ENCODE assay signal across 18 cellular contexts in genomic region chr16:87918866-87919680, GRCh38. TPM values are rescaled to one million over a fixed set of nuclear protein-coding genes. Genes with fewer than 3 reads are reported as not detected.
DNase-seq lines count a peak whose midpoint lies in the region; TF ChIP-seq lines count a peak whose summit lies in the region.
"Had no signal": no experiment of that assay in that cellular context is flagged by ENCODE, and none has a peak within 500 bp of the region (broad histone marks: within the 10 kb centered on the region; RNA-seq: fewer than 3 reads in every experiment).

No MANE protein-coding gene starts in this region.

- no peaks in the 10 kb centered on the region for H3K9me3 Mint-ChIP-seq in HFFc6
- H3K9me3 Mint-ChIP-seq: nephron had no signal

- DNase-seq in HFFc6: no peak
- DNase-seq in esophagus squamous epithelium (lab: John Stamatoyannopoulos, UW): no peak
- DNase-seq in osteoblast (ENCODE audit: insufficient read length, low spot score, missing footprints): peak; percentile 73
- DNase-seq in NCI-H187 treated with DMSO at 0.1 percent for 48 hours (lab: John Stamatoyannopoulos, UW): no peak
- no peak for DNase-seq in NCI-H1092 treated with DMSO at 0.1 percent for 48 hours (lab: John Stamatoyannopoulos, UW)
- DNase-seq in brain microvascular endothelial cell: no peak
- DNase-seq in HAP-1 (ENCODE audit: low spot score in 2 of 2): no peak
- DNase-seq: ACHN; activated CD8-positive, alpha-beta memory T cell treated with anti-CD3 and anti-CD28 coated beads, Interleukin-2, amount 10 ng/mL, durations not matched to agents 7 days and 5 days; NCI-H1092; stimulated activated naive CD4-positive, alpha-beta T cell treated with Interleukin-2 at 50 U/mL for 16 hours had no signal

- H3K27ac Mint-ChIP-seq in HFFc6: peak overlapping the region; percentile 5; the same call in 1 of the 2 replicates
- H3K27ac Mint-ChIP-seq: activated CD8-positive, alpha-beta memory T cell treated with anti-CD3 and anti-CD28 coated beads, Interleukin-2, amount 10 ng/mL, durations not matched to agents 7 days and 5 days; activated naive CD8-positive, alpha-beta T cell; nephron had no signal

- H3K79me2 ChIP-seq in ACC112 (ENCODE audit: control insufficient read depth, insufficient read depth, low read length, unreplicated experiment): no peaks in the 10 kb centered on the region
- no peaks in the 10 kb centered on the region for H3K79me2 ChIP-seq in osteoblast (ENCODE audit: insufficient read depth, low read length)

- no peak for TF ChIP-seq POLR2A in esophagus squamous epithelium (IDR thresholded peaks at IDR 0.05)

- H3K27me3 Mint-ChIP-seq in HFFc6 (ENCODE audit: insufficient read depth): peaks cover 21% of the 10 kb centered on the region
- H3K27me3 Mint-ChIP-seq: activated naive CD8-positive, alpha-beta T cell had no signal

- peak overlapping the region; percentile 70 for H3K4me2 ChIP-seq in osteoblast (ENCODE audit: insufficient read depth, low read length)

- H3K36me3 Mint-ChIP-seq in HFFc6 (ENCODE audit: low read depth): no peaks in the 10 kb centered on the region
- H3K36me3 Mint-ChIP-seq: activated CD8-positive, alpha-beta memory T cell treated with anti-CD3 and anti-CD28 coated beads, Interleukin-2, amount 10 ng/mL, durations not matched to agents 7 days and 5 days; activated naive CD8-positive, alpha-beta T cell had no signal

- H3K9me3 ChIP-seq in esophagus squamous epithelium (no peaks in the 10 kb centered on the region), osteoblast (ENCODE audit: low read depth, low read length) (no peaks in the 10 kb centered on the region), HAP-1 (no peaks in the 10 kb centered on the region)
- H3K9me3 ChIP-seq: sigmoid colon had no signal

- H3K4me1 Mint-ChIP-seq in HFFc6 (ENCODE audit: low read depth): peaks cover 8% of the 10 kb centered on the region
- H3K4me1 Mint-ChIP-seq: activated CD8-positive, alpha-beta memory T cell treated with anti-CD3 and anti-CD28 coated beads, Interleukin-2, amount 10 ng/mL, durations not matched to agents 7 days and 5 days had no signal

- intact Hi-C loops in esophagus squamous epithelium (cut with DNase I): no loop called here

- H3K27ac ChIP-seq in ACC112 (ENCODE audit: low read depth, low read length) (peak overlapping the region; percentile 59; the same call in 1 of the 2 replicates), esophagus squamous epithelium (peak overlapping the region in 2 of 4 donors; percentile 29 to 32), osteoblast (ENCODE audit: low read depth, low read length) (no peak overlapping the region), brain microvascular endothelial cell (no peak overlapping the region)
- H3K27ac ChIP-seq: sigmoid colon, SK-N-MC had no signal

- in situ Hi-C loops in brain microvascular endothelial cell (cut with HindIII; ENCODE audit: low pct_ligation_motif_present, low sequenced_read_pairs): no loop called here
- in situ Hi-C loops in HAP-1 (cut with MboI; ENCODE audit: low sequenced_read_pairs): no loop called here

- no peaks in the 10 kb centered on the region for H3K36me3 ChIP-seq in ACC112 (ENCODE audit: insufficient read depth, low read length)
- no peaks in the 10 kb centered on the region for H3K36me3 ChIP-seq in esophagus squamous epithelium
- no peaks in the 10 kb centered on the region for H3K36me3 ChIP-seq in osteoblast (ENCODE audit: insufficient read depth, low read length)
- H3K36me3 ChIP-seq in brain microvascular endothelial cell (replicated peaks): no peaks in the 10 kb centered on the region
- H3K36me3 ChIP-seq in HAP-1 (replicated peaks): no peaks in the 10 kb centered on the region
- H3K36me3 ChIP-seq: sigmoid colon had no signal

- no peaks in the 10 kb centered on the region for H4K20me1 ChIP-seq in osteoblast (ENCODE audit: insufficient read depth, low read length)

- no peaks in the 10 kb centered on the region for H3K27me3 ChIP-seq in ACC112 (ENCODE audit: insufficient read depth, low read length)
- H3K27me3 ChIP-seq in esophagus squamous epithelium: peaks cover 0 to 17% (median 0%) of the 10 kb centered on the region in 4 donors
- H3K27me3 ChIP-seq in osteoblast (ENCODE audit: insufficient read depth, low read length): peaks cover 9% of the 10 kb centered on the region
- H3K27me3 ChIP-seq in brain microvascular endothelial cell (replicated peaks): peaks cover 5% of the 10 kb centered on the region
- no peaks in the 10 kb centered on the region for H3K27me3 ChIP-seq in HAP-1 (ENCODE audit: low read depth)

- H3K4me3 ChIP-seq in ACC112 (ENCODE audit: low read depth, low read length) (peak overlapping the region; percentile 70), esophagus squamous epithelium (peak overlapping the region in 3 of 4 donors; percentile 4 to 21 (median 7)), osteoblast (ENCODE audit: insufficient read depth, low read length) (peak overlapping the region; percentile 47), brain microvascular endothelial cell (ENCODE audit: low read depth, low read length) (no peak overlapping the region), HAP-1 (no peak overlapping the region)
- H3K4me3 ChIP-seq: sigmoid colon, SK-N-MC had no signal

- peak overlapping the region; percentile 87 for H2AFZ ChIP-seq in ACC112 (ENCODE audit: low read length, unreplicated experiment)
- peak overlapping the region; percentile 89 for H2AFZ ChIP-seq in osteoblast (ENCODE audit: low read length)

- peaks cover 14% of the 10 kb centered on the region for H3K4me1 ChIP-seq in ACC112 (ENCODE audit: control insufficient read depth, insufficient read depth, low read length, unreplicated experiment)
- H3K4me1 ChIP-seq in esophagus squamous epithelium: peaks cover 0 to 20% (median 2%) of the 10 kb centered on the region in 3 donors
- H3K4me1 ChIP-seq in osteoblast (ENCODE audit: insufficient read depth, low read length): peaks cover 5% of the 10 kb centered on the region
- no peaks in the 10 kb centered on the region for H3K4me1 ChIP-seq in HAP-1
- H3K4me1 ChIP-seq: sigmoid colon had no signal

- peak overlapping the region; percentile 72 for H3K4me3 Mint-ChIP-seq in HFFc6
- H3K4me3 Mint-ChIP-seq: activated CD8-positive, alpha-beta memory T cell treated with anti-CD3 and anti-CD28 coated beads, Interleukin-2, amount 10 ng/mL, durations not matched to agents 7 days and 5 days; activated naive CD8-positive, alpha-beta T cell; nephron had no signal

- WGBS in esophagus squamous epithelium, 2 donors: 42 to 47% methylated on average over 20 to 23 of the region's 37 CpGs

- TF ChIP-seq CTCF in HFFc6 (IDR thresholded peaks at IDR 0.05) (no peak), esophagus squamous epithelium (IDR thresholded peaks at IDR 0.05) (no peak), osteoblast (IDR thresholded peaks at IDR 0.05; ENCODE audit: extremely low read depth, low read depth, low read length) (no peak), brain microvascular endothelial cell (IDR thresholded peaks at IDR 0.05; ENCODE audit: low read depth, low read length, missing control alignments) (no peak)

RNA-seq across cellular contexts. Expression of gene CA5A, which starts 17.3 kb away (rescaled TPM):
- total RNA-seq in HFFc6 (2021; fragmentation: NEBNext Ultra II Directional; extraction: Animal tissue kit (Norgen Biotek cat#: 25700)): not detected
- total RNA-seq in esophagus squamous epithelium: not detected
- not detected in 2 replicates for total RNA-seq in osteoblast
- total RNA-seq: activated CD8-positive, alpha-beta memory T cell treated with anti-CD3 and anti-CD28 coated beads, Interleukin-2, amount 10 ng/mL, durations not matched to agents 7 days and 5 days; chondrocyte; HT1080; sigmoid colon had no signal

RNA-seq across cellular contexts. Expression of gene BANP, which starts 32.2 kb away (rescaled TPM):
- total RNA-seq in HFFc6 (2021; fragmentation: NEBNext Ultra II Directional; extraction: Animal tissue kit (Norgen Biotek cat#: 25700)): 10 to 100 TPM; 15.6 to 19.0 (median 16.2) TPM
- 10 to 100 TPM; 13.8 to 19.9 (median 14.1) TPM for total RNA-seq in esophagus squamous epithelium
- 20.3 and 23.5 TPM in 2 replicates for total RNA-seq in osteoblast

RNA-seq across cellular contexts. Expression of gene SLC7A5, which starts 49.8 kb away (rescaled TPM):
- total RNA-seq in HFFc6 (2021; fragmentation: NEBNext Ultra II Directional; extraction: Animal tissue kit (Norgen Biotek cat#: 25700)): 100 to 1,000 TPM; 112 to 133 (median 124) TPM
- 100 to 1,000 TPM in 3 of 4 donors, 10 to 100 TPM in 1; 75.3 to 179 (median 145) TPM for total RNA-seq in esophagus squamous epithelium
- 60.4 and 90.8 TPM in 2 replicates for total RNA-seq in osteoblast

Comparison
In these comparisons a context has a peak if more than half of its experiments do, and no peak if none do; other contexts are left out.
1. H3K4me3 ChIP-seq: peak in ACC112 (single experiment), esophagus squamous epithelium (3 of 4) and osteoblast (single experiment); none in brain microvascular endothelial cell (single experiment) and HAP-1 (single experiment).